ENCODE assay signal across 9 cellular contexts in genomic region chr14:50520947-50521815, GRCh38. TPM values are rescaled to one million over a fixed set of nuclear protein-coding genes. Genes with fewer than 3 reads are reported as not detected.
A peak's percentile ranks its signal among the peaks of the same experiment; 100 is the strongest.
DNase-seq lines count a peak whose midpoint lies in the region; ATAC-seq and TF ChIP-seq lines count a peak whose summit lies in the region.
"Had no signal": no experiment of that assay in that cellular context is flagged by ENCODE, and none has a peak within 500 bp of the region (broad histone marks: within the 10 kb centered on the region; RNA-seq: fewer than 3 reads in every experiment).

No MANE protein-coding gene starts in this region.

- ATAC-seq in HG03108 (IDR thresholded peaks at IDR 0.05; ENCODE audit: unreplicated experiment), result peak; percentile 51

- no peaks in the 10 kb centered on the region for H3K9me3 Mint-ChIP-seq in activated CD4-positive, alpha-beta T cell treated with anti-CD3 and anti-CD28 coated beads, Interleukin-2, amount 10 ng/mL, durations not matched to agents 7 days and 5 days

- no peaks in the 10 kb centered on the region for H3K9me3 ChIP-seq in BE2C

- no peaks in the 10 kb centered on the region for H3K27me3 ChIP-seq in BE2C
- H3K27me3 ChIP-seq: BLaER1 had no signal

- TF ChIP-seq POLR2A in erythroblast (IDR thresholded peaks at IDR 0.05; ENCODE audit: low read length), result no peak

- peaks cover 43% of the 10 kb centered on the region for H3K4me1 Mint-ChIP-seq in activated CD4-positive, alpha-beta T cell treated with anti-CD3 and anti-CD28 coated beads, Interleukin-2, amount 10 ng/mL, durations not matched to agents 7 days and 5 days

- peaks cover 3% of the 10 kb centered on the region for H3K36me3 ChIP-seq in BE2C

- no peak for TF ChIP-seq CTCF in BE2C (IDR thresholded peaks at IDR 0.05; ENCODE audit: low read depth, low read length)

- CTCF ChIA-PET in activated CD4-positive, alpha-beta T cell treated with anti-CD3 and anti-CD28 coated beads, Interleukin-2, amount 10 ng/mL, durations not matched to agents 7 days and 5 days (lab: Charles Lee), result interaction anchor here (1.2 to 2.1 kb wide), 2 partner anchors 11 to 200 kb away, joined by 5 to 6 read pairs; partner anchors contain the start of gene MAP4K5

- POLR2A ChIA-PET in activated CD4-positive, alpha-beta T cell treated with anti-CD3 and anti-CD28 coated beads, Interleukin-2, amount 10 ng/mL, durations not matched to agents 7 days and 5 days (lab: Charles Lee), result no interaction called here

- H3K4me3 ChIP-seq in BE2C (ENCODE audit: low read depth, low read length), result no peak overlapping the region
- H3K4me3 ChIP-seq: BLaER1 had no signal

- peaks cover 3% of the 10 kb centered on the region for H3K36me3 Mint-ChIP-seq in activated CD4-positive, alpha-beta T cell treated with anti-CD3 and anti-CD28 coated beads, Interleukin-2, amount 10 ng/mL, durations not matched to agents 7 days and 5 days (ENCODE audit: low read depth)

- peak overlapping the region; percentile 31 for H3K4me3 Mint-ChIP-seq in activated CD4-positive, alpha-beta T cell treated with anti-CD3 and anti-CD28 coated beads, Interleukin-2, amount 10 ng/mL, durations not matched to agents 7 days and 5 days

- DNase-seq in activated CD8-positive, alpha-beta memory T cell treated with anti-CD3 and anti-CD28 coated beads for 4 hours (ENCODE audit: low read depth in 2 of 2), result peak; percentile 24 to 46
- no peak for DNase-seq in activated CD8-positive, alpha-beta memory T cell treated with anti-CD3 and anti-CD28 coated beads for 24 hours
- DNase-seq in activated CD4-positive, alpha-beta T cell treated with anti-CD3 and anti-CD28 coated beads, Interleukin-2, amount 10 ng/mL, durations not matched to agents 7 days and 5 days, result peak; percentile 32
- DNase-seq in erythroblast (lab: John Stamatoyannopoulos, UW) (peak; percentile 6 to 49), BE2C (no peak), NCI-H526 (lab: John Stamatoyannopoulos, UW) (no peak)
- peak; percentile 80 for DNase-seq in stimulated activated CD4-positive, alpha-beta T cell treated with anti-CD3 and anti-CD28 coated beads, Interleukin-15, amount 100 ng/mL, for 24 hours

- H3K27ac Mint-ChIP-seq in activated CD4-positive, alpha-beta T cell treated with anti-CD3 and anti-CD28 coated beads, Interleukin-2, amount 10 ng/mL, durations not matched to agents 7 days and 5 days, result peak overlapping the region; percentile 78

- H3K27me3 Mint-ChIP-seq in activated CD4-positive, alpha-beta T cell treated with anti-CD3 and anti-CD28 coated beads, Interleukin-2, amount 10 ng/mL, durations not matched to agents 7 days and 5 days, result no peaks in the 10 kb centered on the region

- H3K4me1 ChIP-seq in BE2C, result peaks cover 4% of the 10 kb centered on the region; the same call in 1 of the 2 replicates
- H3K4me1 ChIP-seq: BLaER1 had no signal

RNA-seq across cellular contexts. Expression of gene MAP4K5, which starts 11.2 kb away (rescaled TPM):
- total RNA-seq in activated CD4-positive, alpha-beta T cell treated with anti-CD3 and anti-CD28 coated beads, Interleukin-2, amount 10 ng/mL, durations not matched to agents 7 days and 5 days, result 10 to 100 TPM; 30.5 to 30.8 TPM
- polyA plus RNA-seq in BE2C (2012; ENCODE audit: insufficient read depth, insufficient read length, low read depth), result 19.2 TPM

RNA-seq across cellular contexts. Expression of gene ATL1, which starts 38.8 kb away (rescaled TPM):
- total RNA-seq in activated CD4-positive, alpha-beta T cell treated with anti-CD3 and anti-CD28 coated beads, Interleukin-2, amount 10 ng/mL, durations not matched to agents 7 days and 5 days, result 1 to 10 TPM in 1 of 2 experiments, under 1 TPM in 1; 0.67 to 1.2 TPM
- 21.4 TPM for polyA plus RNA-seq in BE2C (2012; ENCODE audit: insufficient read depth, insufficient read length, low read depth)

Comparison
In these comparisons a context has a peak if more than half of its experiments do, and no peak if none do; other contexts are left out.
1. DNase-seq: peak in activated CD8-positive, alpha-beta memory T cell treated with anti-CD3 and anti-CD28 coated beads for 4 hours (2 of 2), activated CD4-positive, alpha-beta T cell treated with anti-CD3 and anti-CD28 coated beads, Interleukin-2, amount 10 ng/mL, durations not matched to agents 7 days and 5 days (single experiment), erythroblast (2 of 2) and stimulated activated CD4-positive, alpha-beta T cell treated with anti-CD3 and anti-CD28 coated beads, Interleukin-15, amount 100 ng/mL, for 24 hours (single experiment); none in activated CD8-positive, alpha-beta memory T cell treated with anti-CD3 and anti-CD28 coated beads for 24 hours (single experiment), BE2C (single experiment) and NCI-H526 (0 of 2).